In genomic region chr18:23133860-23134779, GRCh38 we compare ENCODE assay signal across 8 cellular contexts. TPM values are rescaled to one million over a fixed set of nuclear protein-coding genes. Genes with fewer than 3 reads are reported as not detected.
DNase-seq lines count a peak whose midpoint lies in the region; ATAC-seq and TF ChIP-seq lines count a peak whose summit lies in the region.

No MANE protein-coding gene starts in this region.

- H3K4me3 Mint-ChIP-seq in activated naive CD8-positive, alpha-beta T cell treated with anti-CD3 and anti-CD28 coated beads for 36 hours, result peak overlapping the region; percentile 75
- H3K4me3 Mint-ChIP-seq in stimulated activated naive CD8-positive, alpha-beta T cell treated with anti-CD3 and anti-CD28 coated beads, Interleukin-15, amount 100 ng/mL, for 72 hours, result peak overlapping the region; percentile 90 to 92

- peak; percentile 43 for ATAC-seq in HG03342 (IDR thresholded peaks at IDR 0.05; ENCODE audit: unreplicated experiment)
- peak; percentile 44 for ATAC-seq in stimulated activated naive CD8-positive, alpha-beta T cell treated with anti-CD3 and anti-CD28 coated beads, Interleukin-15, amount 100 ng/mL, for 72 hours

- H3K4me3 ChIP-seq in lower leg skin (ENCODE audit: low read depth, poor library complexity, severe bottlenecking), result no peak overlapping the region

- intact Hi-C loops in lower leg skin (cut with DNase I; ENCODE audit: low total_unique reads), result loop anchor here (5.0 to 10.0 kb wide), 2 partner anchors 101 to 243 kb away; no protein-coding TSS in a partner anchor

- H3K9me3 Mint-ChIP-seq in activated naive CD8-positive, alpha-beta T cell treated with anti-CD3 and anti-CD28 coated beads for 36 hours, result no peaks in the 10 kb centered on the region
- no peaks in the 10 kb centered on the region for H3K9me3 Mint-ChIP-seq in stimulated activated naive CD8-positive, alpha-beta T cell treated with anti-CD3 and anti-CD28 coated beads, Interleukin-15, amount 100 ng/mL, for 72 hours

- peaks cover 25% of the 10 kb centered on the region for H3K4me1 Mint-ChIP-seq in activated naive CD8-positive, alpha-beta T cell treated with anti-CD3 and anti-CD28 coated beads for 36 hours
- peaks cover 36% of the 10 kb centered on the region for H3K4me1 Mint-ChIP-seq in stimulated activated naive CD8-positive, alpha-beta T cell treated with anti-CD3 and anti-CD28 coated beads, Interleukin-15, amount 100 ng/mL, for 72 hours

- no peak for TF ChIP-seq CTCF in lower leg skin (IDR thresholded peaks at IDR 0.05)

- 27 to 32% methylated on average over 18 of the region's 18 CpGs for WGBS in lower leg skin, 2 donors

- H3K27me3 Mint-ChIP-seq in activated naive CD8-positive, alpha-beta T cell treated with anti-CD3 and anti-CD28 coated beads for 36 hours, result peaks cover 56% of the 10 kb centered on the region
- peaks cover 51% of the 10 kb centered on the region for H3K27me3 Mint-ChIP-seq in stimulated activated naive CD8-positive, alpha-beta T cell treated with anti-CD3 and anti-CD28 coated beads, Interleukin-15, amount 100 ng/mL, for 72 hours

- peaks cover 4% of the 10 kb centered on the region for H3K36me3 Mint-ChIP-seq in activated naive CD8-positive, alpha-beta T cell treated with anti-CD3 and anti-CD28 coated beads for 36 hours

- no peak for TF ChIP-seq POLR2A in lower leg skin (IDR thresholded peaks at IDR 0.05)

- no peak overlapping the region for H3K27ac Mint-ChIP-seq in activated naive CD8-positive, alpha-beta T cell treated with anti-CD3 and anti-CD28 coated beads for 36 hours
- H3K27ac Mint-ChIP-seq in stimulated activated naive CD8-positive, alpha-beta T cell treated with anti-CD3 and anti-CD28 coated beads, Interleukin-15, amount 100 ng/mL, for 72 hours, result peak overlapping the region; percentile 5 to 40

- peak; percentile 25 for DNase-seq in stimulated activated CD4-positive, alpha-beta T cell treated with anti-CD3 and anti-CD28 coated beads, Interleukin-12 subunit alpha, Interleukin-12 subunit beta, amount 100 ng/mL, for 4 hours
- DNase-seq in stimulated activated CD4-positive, alpha-beta T cell treated with anti-CD3 and anti-CD28 coated beads, Interleukin-2, amount 100 ng/mL, for 48 hours, result no peak
- DNase-seq in NCI-H69 (lab: John Stamatoyannopoulos, UW), result peak; percentile 100
- peak; percentile 47 for DNase-seq in activated naive CD8-positive, alpha-beta T cell treated with anti-CD3 and anti-CD28 coated beads for 36 hours
- peak; percentile 68 for DNase-seq in kidney tubule cell (ENCODE audit: low spot score)
- DNase-seq in stimulated activated naive CD8-positive, alpha-beta T cell treated with anti-CD3 and anti-CD28 coated beads, Interleukin-15, amount 100 ng/mL, for 72 hours, result peak; percentile 31 to 41
- no peak for DNase-seq in lower leg skin (ENCODE audit: low spot score in 2 of 2)

RNA-seq across cellular contexts. Expression of gene CABLES1, which starts 1.2 kb away (rescaled TPM):
- total RNA-seq in activated naive CD8-positive, alpha-beta T cell treated with anti-CD3 and anti-CD28 coated beads for 36 hours, result 10 to 100 TPM; 10.0 to 11.8 TPM
- total RNA-seq in lower leg skin, result 10 to 100 TPM; 15.0 to 52.5 (median 27.5) TPM

Comparison
In these comparisons a context has a peak if more than half of its experiments do, and no peak if none do; other contexts are left out.
1. DNase-seq: peak in stimulated activated CD4-positive, alpha-beta T cell treated with anti-CD3 and anti-CD28 coated beads, Interleukin-12 subunit alpha, Interleukin-12 subunit beta, amount 100 ng/mL, for 4 hours (single experiment), NCI-H69 (single experiment), activated naive CD8-positive, alpha-beta T cell treated with anti-CD3 and anti-CD28 coated beads for 36 hours (single experiment), kidney tubule cell (single experiment) and stimulated activated naive CD8-positive, alpha-beta T cell treated with anti-CD3 and anti-CD28 coated beads, Interleukin-15, amount 100 ng/mL, for 72 hours (2 of 2); none in stimulated activated CD4-positive, alpha-beta T cell treated with anti-CD3 and anti-CD28 coated beads, Interleukin-2, amount 100 ng/mL, for 48 hours (0 of 2) and lower leg skin (0 of 2).